Comparison of ENCODE assay signal across 21 cellular contexts in the genomic region with DNA sequence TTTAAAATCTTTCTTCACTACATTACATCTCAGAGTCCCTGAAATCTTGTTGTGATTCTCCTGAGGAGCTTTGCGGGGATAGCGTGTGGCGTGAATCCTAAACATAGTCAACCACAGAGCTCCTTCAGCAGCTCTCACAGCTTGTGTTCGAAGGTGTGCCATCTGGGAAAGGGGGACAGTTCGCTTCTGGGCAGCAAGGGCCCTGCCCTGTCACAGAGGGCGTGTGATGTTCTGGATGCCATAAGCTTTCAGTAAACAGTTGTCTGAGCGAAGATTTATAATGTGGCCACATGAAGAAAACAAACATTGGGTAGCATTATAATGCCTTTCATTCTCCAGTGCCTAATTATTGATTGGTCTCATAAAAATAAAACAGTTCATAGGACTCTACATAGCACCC.
DNase-seq lines count a peak whose midpoint lies in the region; ATAC-seq and TF ChIP-seq lines count a peak whose summit lies in the region.
"Had no signal": no experiment of that assay in that cellular context is flagged by ENCODE, and none has a peak within 500 bp of the region (broad histone marks: within the 10 kb centered on the region; RNA-seq: fewer than 3 reads in every experiment).

No MANE protein-coding gene starts in this region.

- intact Hi-C loops in left ventricle myocardium inferior (cut with micrococcal nuclease): no loop called here
- intact Hi-C loops in Right ventricle myocardium superior (cut with DNase I): no loop called here

- no peaks in the 10 kb centered on the region for H3K27me3 ChIP-seq in left ventricle myocardium inferior (ENCODE audit: low read depth)
- H3K27me3 ChIP-seq in mucosa of stomach (ENCODE audit: control insufficient read depth, insufficient read depth, low read length): no peaks in the 10 kb centered on the region
- no peaks in the 10 kb centered on the region for H3K27me3 ChIP-seq in smooth muscle cell (ENCODE audit: low read depth)
- H3K27me3 ChIP-seq: SJCRH30 had no signal

- WGBS in smooth muscle cell (ENCODE audit: low lambda C conversion rate): 95% methylated on average over 7 of the region's 7 CpGs

- no peaks in the 10 kb centered on the region for H3K79me2 ChIP-seq in smooth muscle cell (ENCODE audit: low read depth)

- peak overlapping the region; percentile 24 for H3K27ac ChIP-seq in left ventricle myocardium inferior (replicated peaks)
- H3K27ac ChIP-seq in smooth muscle cell (ENCODE audit: low read depth): no peak overlapping the region
- H3K27ac ChIP-seq: GM23248, KMS-11, PC-9, SJCRH30 had no signal

- ATAC-seq in Right ventricle myocardium superior (ENCODE audit: poor library complexity): no peak
- ATAC-seq in left lobe of liver: peak; percentile 62
- no peak for ATAC-seq in GM21786 (IDR thresholded peaks at IDR 0.05; ENCODE audit: unreplicated experiment)
- ATAC-seq in GM19328 (IDR thresholded peaks at IDR 0.05; ENCODE audit: unreplicated experiment): no peak

- no peak overlapping the region for H3K4me2 ChIP-seq in smooth muscle cell
- H3K4me2 ChIP-seq: KMS-11, PC-9 had no signal

- H3K4me1 ChIP-seq in left ventricle myocardium inferior (no peaks in the 10 kb centered on the region), mucosa of stomach (ENCODE audit: control insufficient read depth, insufficient read depth, low read length) (peaks cover 15% of the 10 kb centered on the region), smooth muscle cell (ENCODE audit: low read depth) (no peaks in the 10 kb centered on the region)
- H3K4me1 ChIP-seq: SJCRH30 had no signal

- H3K9me3 ChIP-seq in left ventricle myocardium inferior (replicated peaks) (no peaks in the 10 kb centered on the region), mucosa of stomach (ENCODE audit: control insufficient read depth, low read length) (no peaks in the 10 kb centered on the region), smooth muscle cell (replicated peaks; ENCODE audit: low read depth) (no peaks in the 10 kb centered on the region)
- H3K9me3 ChIP-seq: SJCRH30 had no signal

- H3K36me3 ChIP-seq in left ventricle myocardium inferior (peaks cover 46% of the 10 kb centered on the region), mucosa of stomach (ENCODE audit: control insufficient read depth, insufficient read depth, low read length) (no peaks in the 10 kb centered on the region), smooth muscle cell (ENCODE audit: low read depth) (peaks cover 16% of the 10 kb centered on the region)

- TF ChIP-seq CTCF in left ventricle myocardium inferior (IDR thresholded peaks at IDR 0.05; ENCODE audit: borderline replicate concordance): no peak
- no peak for TF ChIP-seq CTCF in smooth muscle cell (IDR thresholded peaks at IDR 0.05; ENCODE audit: borderline replicate concordance, insufficient read depth, poor library complexity, severe bottlenecking)

- no peaks in the 10 kb centered on the region for H4K20me1 ChIP-seq in smooth muscle cell (ENCODE audit: low read depth)

- no peaks in the 10 kb centered on the region for H3F3A ChIP-seq in smooth muscle cell (ENCODE audit: low read depth)

- H3K4me3 ChIP-seq in left ventricle myocardium inferior (no peak overlapping the region), mucosa of stomach (ENCODE audit: low read length) (no peak overlapping the region), smooth muscle cell (no peak overlapping the region)
- H3K4me3 ChIP-seq: GM23248, PC-9, SJCRH30 had no signal

- no peak for DNase-seq in left ventricle myocardium inferior
- DNase-seq in Right ventricle myocardium superior: no peak
- DNase-seq in left lobe of liver (ENCODE audit: low spot score): no peak
- no peak for DNase-seq in smooth muscle cell (lab: John Stamatoyannopoulos, UW; ENCODE audit: unreplicated experiment)
- no peak for DNase-seq in inferior parietal cortex (ENCODE audit: extremely low spot score)
- DNase-seq: 8988T, COR-L47, DMS153, GDM1, GM23248, HCEC 1CT, NCI-H1417 treated with DMSO at 0.1 percent for 48 hours, NCI-H187 treated with DMSO at 0.1 percent for 48 hours, NCI-H226, NCI-H524, PC-9, SJCRH30 had no signal

- peak overlapping the region; percentile 19 for H3K9ac ChIP-seq in mucosa of stomach (ENCODE audit: low read length)
- H3K9ac ChIP-seq in smooth muscle cell (ENCODE audit: low read depth): no peak overlapping the region
- H3K9ac ChIP-seq: GM23248, KMS-11 had no signal

- H2AFZ ChIP-seq in smooth muscle cell (ENCODE audit: low read depth): no peak overlapping the region
- H2AFZ ChIP-seq: GM23248, PC-9 had no signal
